21 cellular contexts compared by ENCODE assay signal in the genomic region with DNA sequence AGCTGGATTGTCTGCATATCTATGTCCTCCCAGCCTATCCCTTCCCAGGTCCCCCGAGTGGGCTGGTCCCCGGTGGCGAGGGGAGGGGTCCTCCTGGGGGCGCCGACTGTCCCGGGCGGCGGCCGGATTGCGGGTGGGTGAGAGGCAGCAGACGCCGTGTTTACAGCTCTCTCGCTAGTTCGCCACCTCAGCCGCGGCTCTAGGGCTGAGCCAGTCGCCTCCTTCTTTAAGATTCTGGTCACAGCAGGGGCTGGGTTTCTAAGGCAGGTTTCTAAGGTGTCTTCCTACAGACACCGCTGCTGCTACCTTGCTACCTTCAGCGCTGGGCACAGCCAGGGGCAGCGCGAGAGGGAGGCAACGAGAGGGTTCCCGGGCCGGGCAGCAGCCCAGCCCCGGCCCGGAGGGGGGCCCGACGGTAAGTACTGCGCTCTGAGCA. TPM values are rescaled to one million over a fixed set of nuclear protein-coding genes. Genes with fewer than 3 reads are reported as not detected.
A peak's percentile ranks its signal among the peaks of the same experiment; 100 is the strongest.
DNase-seq lines count a peak whose midpoint lies in the region; FAIRE-seq and TF ChIP-seq lines count a peak whose summit lies in the region.
"Had no signal": no experiment of that assay in that cellular context is flagged by ENCODE, and none has a peak within 500 bp of the region (broad histone marks: within the 10 kb centered on the region; RNA-seq: fewer than 3 reads in every experiment).

No MANE protein-coding gene starts in this region.

- H3K4me3 Mint-ChIP-seq in MCF 10A (ENCODE audit: unreplicated experiment) (no peak overlapping the region), astrocyte (ENCODE audit: unreplicated experiment) (no peak overlapping the region), mesothelial cell of epicardium (peak overlapping the region; percentile 20)

- 28% methylated on average over 9 of the region's 29 CpGs for WGBS in suprapubic skin

- TF ChIP-seq CTCF in breast epithelium (IDR thresholded peaks at IDR 0.05) (no peak), MCF 10A (IDR thresholded peaks at IDR 0.05; ENCODE audit: unreplicated experiment) (no peak), astrocyte (IDR thresholded peaks at IDR 0.05; ENCODE audit: insufficient read depth, low read depth, low read length) (no peak), mesothelial cell of epicardium (IDR thresholded peaks at IDR 0.05; ENCODE audit: unreplicated experiment) (no peak), suprapubic skin (IDR thresholded peaks at IDR 0.05) (no peak), tibial artery (IDR thresholded peaks at IDR 0.05) (no peak)

- H3K27ac ChIP-seq in breast epithelium (no peak overlapping the region), astrocyte (ENCODE audit: low read depth, low read length) (no peak overlapping the region), suprapubic skin (no peak overlapping the region), tibial artery (no peak overlapping the region)
- H3K27ac ChIP-seq: Peyer's patch had no signal

- TF ChIP-seq POLR2A in breast epithelium (IDR thresholded peaks at IDR 0.05) (no peak), suprapubic skin (IDR thresholded peaks at IDR 0.05) (no peak)

- no peak for FAIRE-seq in astrocyte (lab: Jason Lieb, UNC)
- FAIRE-seq: A204.1, endometrium had no signal

- no peaks in the 10 kb centered on the region for H3K79me2 ChIP-seq in astrocyte (ENCODE audit: insufficient read depth, low read length)

- H3K9me3 Mint-ChIP-seq in MCF 10A (ENCODE audit: unreplicated experiment) (no peaks in the 10 kb centered on the region), astrocyte (ENCODE audit: unreplicated experiment) (no peaks in the 10 kb centered on the region), mesothelial cell of epicardium (peaks cover 27% of the 10 kb centered on the region)

- H3K27me3 ChIP-seq in breast epithelium: peaks cover 0 to 94% of the 10 kb centered on the region in 2 donors
- H3K27me3 ChIP-seq in astrocyte (ENCODE audit: insufficient read depth, low read length): peaks cover 16% of the 10 kb centered on the region
- H3K27me3 ChIP-seq in suprapubic skin: peaks cover 28% of the 10 kb centered on the region
- peaks cover 20% of the 10 kb centered on the region; the same call in 1 of the 2 replicates for H3K27me3 ChIP-seq in H7 (ENCODE audit: control insufficient read depth, insufficient read depth, low read length)
- peaks cover 0 to 10% of the 10 kb centered on the region in 2 donors for H3K27me3 ChIP-seq in tibial artery
- H3K27me3 ChIP-seq: Peyer's patch had no signal

- DNase-seq in breast epithelium (ENCODE audit: low spot score in 2 of 2): no peak
- no peak for DNase-seq in MCF 10A (ENCODE audit: unreplicated experiment)
- DNase-seq in astrocyte (ENCODE audit: low read depth): no peak
- DNase-seq in mesothelial cell of epicardium (ENCODE audit: low spot score in 2 of 2, unreplicated experiment in 2 of 2): no peak
- DNase-seq in suprapubic skin (ENCODE audit: low spot score in 2 of 2): no peak
- no peak for DNase-seq in H7
- DNase-seq in tibial artery: no peak
- DNase-seq in NOMO-1 treated with dmso at 0.1 percent for 144 hours (lab: John Stamatoyannopoulos, UW; ENCODE audit: unreplicated experiment): no peak
- DNase-seq: activated naive CD4-positive, alpha-beta T cell; anterior cingulate cortex; C1 segment of cervical spinal cord; GDM1; hippocampal formation; Kasumi-1; midbrain; NCI-H1436; NCI-H2171 treated with DMSO at 0.1 percent for 48 hours; NCI-H748 treated with DMSO at 0.1 percent for 48 hours; Peyer's patch had no signal

- H3K36me3 ChIP-seq in breast epithelium (no peaks in the 10 kb centered on the region), astrocyte (ENCODE audit: insufficient read depth, low read length) (no peaks in the 10 kb centered on the region), suprapubic skin (no peaks in the 10 kb centered on the region), H7 (replicated peaks; ENCODE audit: control insufficient read depth, insufficient read depth, low read length) (no peaks in the 10 kb centered on the region), tibial artery (no peaks in the 10 kb centered on the region)
- H3K36me3 ChIP-seq: Peyer's patch had no signal

- H3K9ac ChIP-seq in astrocyte (ENCODE audit: low read length): no peak overlapping the region

- H3K36me3 Mint-ChIP-seq in MCF 10A (ENCODE audit: insufficient read depth, unreplicated experiment) (no peaks in the 10 kb centered on the region), astrocyte (ENCODE audit: low read depth, unreplicated experiment) (no peaks in the 10 kb centered on the region), mesothelial cell of epicardium (peaks cover 4% of the 10 kb centered on the region)

- H3K27ac Mint-ChIP-seq in MCF 10A (ENCODE audit: low read depth, unreplicated experiment) (no peak overlapping the region), astrocyte (ENCODE audit: unreplicated experiment) (no peak overlapping the region), mesothelial cell of epicardium (no peak overlapping the region)

- no peak overlapping the region for H2AFZ ChIP-seq in astrocyte (ENCODE audit: low read depth, low read length)

- TF ChIP-seq EP300 in suprapubic skin (IDR thresholded peaks at IDR 0.05): no peak

- H3K27me3 Mint-ChIP-seq in MCF 10A (ENCODE audit: insufficient read depth, unreplicated experiment): peaks cover 54% of the 10 kb centered on the region
- H3K27me3 Mint-ChIP-seq in astrocyte (ENCODE audit: low read depth, unreplicated experiment): no peaks in the 10 kb centered on the region
- H3K27me3 Mint-ChIP-seq in mesothelial cell of epicardium (ENCODE audit: low read depth): peaks cover 56% of the 10 kb centered on the region

- H3K4me1 ChIP-seq in breast epithelium (no peaks in the 10 kb centered on the region), astrocyte (ENCODE audit: insufficient read depth, low read length) (no peaks in the 10 kb centered on the region), suprapubic skin (peaks cover 12% of the 10 kb centered on the region), tibial artery (peaks cover 0 to 9% (median 4%) of the 10 kb centered on the region in 4 donors)
- H3K4me1 ChIP-seq: Peyer's patch had no signal

- peak overlapping the region; percentile 46 for H3K4me2 ChIP-seq in astrocyte (ENCODE audit: low read length)

- no TSS peak for BruUV-seq in MCF 10A (replicated peaks; lab: Mats Ljungman, UMichigan)

- intact Hi-C loops in breast epithelium (cut with DNase I; ENCODE audit: low total_unique reads): no loop called here
- intact Hi-C loops in MCF 10A (cut with micrococcal nuclease): no loop called here
- intact Hi-C loops in tibial artery (cut with DNase I; ENCODE audit: low total_unique reads): no loop called here

- H3K4me1 Mint-ChIP-seq in MCF 10A (ENCODE audit: insufficient read depth, unreplicated experiment) (no peaks in the 10 kb centered on the region), astrocyte (ENCODE audit: low read depth, unreplicated experiment) (no peaks in the 10 kb centered on the region), mesothelial cell of epicardium (peaks cover 3% of the 10 kb centered on the region)

- no peaks in the 10 kb centered on the region for H4K20me1 ChIP-seq in astrocyte (ENCODE audit: insufficient read depth, low read length)

- POLR2A ChIA-PET in MCF 10A (lab: Yijun Ruan, JAX): no interaction called here

- CTCF ChIA-PET in MCF 10A (lab: Yijun Ruan, JAX): no interaction called here

- peaks cover 0 to 19% of the 10 kb centered on the region in 2 donors for H3K9me3 ChIP-seq in breast epithelium
- H3K9me3 ChIP-seq in astrocyte (ENCODE audit: insufficient read depth, low read depth, low read length): no peaks in the 10 kb centered on the region
- no peaks in the 10 kb centered on the region for H3K9me3 ChIP-seq in suprapubic skin
- H3K9me3 ChIP-seq in tibial artery: peaks cover 0 to 7% (median 0%) of the 10 kb centered on the region in 3 donors
- H3K9me3 ChIP-seq: Peyer's patch had no signal

- H3K4me3 ChIP-seq in breast epithelium (peak overlapping the region; percentile 3 to 42 (median 4)), astrocyte (ENCODE audit: insufficient read depth, low read depth, low read length) (no peak overlapping the region), suprapubic skin (peak overlapping the region; percentile 20), H7 (ENCODE audit: insufficient read depth, low read depth, low read length) (no peak overlapping the region; the same call in 1 of the 2 replicates), tibial artery (no peak overlapping the region)
- H3K4me3 ChIP-seq: Peyer's patch had no signal

RNA-seq across cellular contexts. Expression of a gene that starts 57.2 kb away (rescaled TPM):
- under 1 TPM in 2 of 3 donors, not detected in 1; 0.33 to 0.59 TPM for total RNA-seq in breast epithelium
- not detected in 2 replicates for total RNA-seq in MCF 10A (2022)
- 2.3 and 2.8 TPM in 2 replicates for total RNA-seq in astrocyte
- 0.29 to 0.42 TPM (median 0.38 TPM) in 3 replicates for total RNA-seq in mesothelial cell of epicardium
- not detected for total RNA-seq in suprapubic skin
- 0.55 and 1.4 TPM in 2 replicates for total RNA-seq in H7 (2014; rRNA removed; shearing (Covaris generic))

Comparison
In these comparisons a context has a peak if more than half of its experiments do, and no peak if none do; other contexts are left out.
1. H3K4me3 ChIP-seq: peak in breast epithelium (3 of 3) and suprapubic skin (single experiment); none in astrocyte (single experiment), H7 (single experiment) and tibial artery (0 of 2).